ENCODE assay signal across 1 cellular context in the genomic region with DNA sequence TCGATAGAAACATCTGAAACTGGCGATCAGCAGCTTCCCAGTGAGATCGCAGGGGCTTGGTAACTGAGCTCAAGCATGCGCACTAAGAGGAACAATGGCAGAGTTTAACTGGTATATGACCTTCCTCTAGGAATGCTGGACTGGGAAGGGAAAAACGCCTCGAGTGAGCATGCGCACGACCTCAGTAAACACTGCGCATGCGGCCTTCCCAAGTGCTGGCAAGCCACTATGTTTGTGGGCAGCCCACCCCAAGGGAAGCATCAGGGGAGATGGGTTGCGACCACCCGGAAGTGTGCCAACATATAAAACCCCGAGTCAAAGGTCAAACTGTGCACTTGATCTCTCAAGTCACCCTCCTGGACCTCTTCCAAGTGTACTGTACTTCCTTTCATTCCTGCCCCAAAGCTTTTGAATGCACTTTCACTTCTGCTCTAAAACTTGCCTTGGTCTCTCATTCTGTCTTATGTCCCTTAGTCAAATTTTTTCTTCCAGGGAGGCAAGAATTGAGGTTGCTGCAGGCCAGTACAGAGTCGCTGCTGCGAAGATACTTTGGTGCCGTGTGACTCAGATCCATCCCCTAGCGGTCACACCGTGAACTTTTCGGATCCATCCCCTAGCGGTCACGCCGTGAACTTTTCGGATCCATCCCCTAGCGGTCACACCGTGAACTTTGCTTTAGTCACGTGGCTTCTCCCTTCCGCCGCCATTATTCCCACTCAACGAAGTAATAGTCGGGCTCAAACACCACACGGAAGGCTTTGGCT.
TF ChIP-seq lines count a peak whose summit lies in the region.

No MANE protein-coding gene starts in this region.

TF ChIP-seq in HCT116, 20 proteins besides CTCF, POLR2A, EP300 and RAD21 (continued from another document):
- TF ChIP-seq, protein P1, sequence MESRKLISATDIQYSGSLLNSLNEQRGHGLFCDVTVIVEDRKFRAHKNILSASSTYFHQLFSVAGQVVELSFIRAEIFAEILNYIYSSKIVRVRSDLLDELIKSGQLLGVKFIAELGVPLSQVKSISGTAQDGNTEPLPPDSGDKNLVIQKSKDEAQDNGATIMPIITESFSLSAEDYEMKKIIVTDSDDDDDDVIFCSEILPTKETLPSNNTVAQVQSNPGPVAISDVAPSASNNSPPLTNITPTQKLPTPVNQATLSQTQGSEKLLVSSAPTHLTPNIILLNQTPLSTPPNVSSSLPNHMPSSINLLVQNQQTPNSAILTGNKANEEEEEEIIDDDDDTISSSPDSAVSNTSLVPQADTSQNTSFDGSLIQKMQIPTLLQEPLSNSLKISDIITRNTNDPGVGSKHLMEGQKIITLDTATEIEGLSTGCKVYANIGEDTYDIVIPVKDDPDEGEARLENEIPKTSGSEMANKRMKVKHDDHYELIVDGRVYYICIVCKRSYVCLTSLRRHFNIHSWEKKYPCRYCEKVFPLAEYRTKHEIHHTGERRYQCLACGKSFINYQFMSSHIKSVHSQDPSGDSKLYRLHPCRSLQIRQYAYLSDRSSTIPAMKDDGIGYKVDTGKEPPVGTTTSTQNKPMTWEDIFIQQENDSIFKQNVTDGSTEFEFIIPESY (IDR thresholded peaks at IDR 0.05; ENCODE audit: extremely low read depth, insufficient replicate concordance, low read length): peak; percentile 41
- TF ChIP-seq EGR1 (IDR thresholded peaks at IDR 0.05; ENCODE audit: low read depth) (no peak), SRF (IDR thresholded peaks at IDR 0.05; ENCODE audit: low read depth) (peak; percentile 22; the same call in 1 of the 2 replicates)
- TF ChIP-seq, protein P2, sequence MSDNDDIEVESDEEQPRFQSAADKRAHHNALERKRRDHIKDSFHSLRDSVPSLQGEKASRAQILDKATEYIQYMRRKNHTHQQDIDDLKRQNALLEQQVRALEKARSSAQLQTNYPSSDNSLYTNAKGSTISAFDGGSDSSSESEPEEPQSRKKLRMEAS (IDR thresholded peaks at IDR 0.05): peak; percentile 91
